21 cellular contexts compared by ENCODE assay signal in the genomic region with DNA sequence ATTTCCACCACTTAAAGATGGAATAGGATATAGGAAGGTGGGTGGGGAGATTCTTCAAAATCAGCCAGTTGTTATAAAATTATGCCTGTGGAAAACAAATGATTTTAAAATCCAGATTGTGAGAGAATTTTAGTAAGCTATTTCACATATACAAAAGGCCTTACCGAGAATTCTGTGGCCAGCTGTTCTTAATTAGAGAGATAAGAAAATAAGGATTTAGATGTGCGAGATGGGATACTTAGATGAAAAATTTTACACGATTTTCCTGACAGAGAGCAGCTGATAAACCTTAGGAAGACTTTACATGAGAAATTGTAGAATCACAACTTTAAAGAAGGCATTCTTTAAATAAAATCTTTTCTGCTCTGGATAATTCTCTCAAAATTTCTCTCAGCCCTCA.
DNase-seq lines count a peak whose midpoint lies in the region; ATAC-seq and TF ChIP-seq lines count a peak whose summit lies in the region.
"Had no signal": no experiment of that assay in that cellular context is flagged by ENCODE, and none has a peak within 500 bp of the region (broad histone marks: within the 10 kb centered on the region; RNA-seq: fewer than 3 reads in every experiment).

No MANE protein-coding gene starts in this region.

- no TSS peak for BruUV-seq in A673 (replicated peaks; lab: Mats Ljungman, UMichigan)

- ATAC-seq in GM19452 (IDR thresholded peaks at IDR 0.05; ENCODE audit: unreplicated experiment) (no peak), left cardiac atrium (no peak)
- ATAC-seq: GM23338 had no signal

- POLR2A ChIA-PET in A673 (lab: Charles Lee; ENCODE audit: low non-redundant PET) = no interaction called here

- H3K9me3 Mint-ChIP-seq in mesothelial cell of epicardium = no peaks in the 10 kb centered on the region
- H3K9me3 Mint-ChIP-seq: GM23338 had no signal

- H3K9ac ChIP-seq in SK-N-MC (ENCODE audit: insufficient read length) = peak overlapping the region; percentile 26

- H3K4me3 Mint-ChIP-seq in mesothelial cell of epicardium = no peak overlapping the region
- H3K4me3 Mint-ChIP-seq: B cell, CD14-positive monocyte, GM23338 had no signal

- CTCF ChIA-PET in A673 (lab: Charles Lee) = no interaction called here

- H3K27me3 ChIP-seq in A673 (replicated peaks; ENCODE audit: insufficient read depth, low read depth, low read length, poor library complexity) = no peaks in the 10 kb centered on the region

- TF ChIP-seq CTCF in A673 (conservative IDR thresholded peaks at IDR 0.05; ENCODE audit: low read depth, low read length) (no peak), mesothelial cell of epicardium (IDR thresholded peaks at IDR 0.05; ENCODE audit: unreplicated experiment) (no peak)

- H3K4me1 Mint-ChIP-seq in mesothelial cell of epicardium = peaks cover 59% of the 10 kb centered on the region
- H3K4me1 Mint-ChIP-seq: B cell, CD14-positive monocyte had no signal

- peak overlapping the region; percentile 82 for H3K27ac Mint-ChIP-seq in mesothelial cell of epicardium
- H3K27ac Mint-ChIP-seq: B cell, CD14-positive monocyte, GM23338 had no signal

- peaks cover 18% of the 10 kb centered on the region for H3K4me1 ChIP-seq in A673 (ENCODE audit: insufficient read depth, low read length, poor library complexity, severe bottlenecking)
- H3K4me1 ChIP-seq: HAP-1 had no signal

- intact Hi-C loops in A673 (cut with micrococcal nuclease; ENCODE audit: unreplicated experiment) (loop anchor here (5.0 kb wide), 1 partner anchor 332 kb away; no protein-coding TSS in a partner anchor), left cardiac atrium (cut with DNase I) (no loop called here)

- no peaks in the 10 kb centered on the region for H3K36me3 ChIP-seq in A673 (ENCODE audit: insufficient read depth, low read length, poor library complexity, severe bottlenecking)
- no peaks in the 10 kb centered on the region for H3K36me3 ChIP-seq in SK-N-MC (ENCODE audit: insufficient read depth, low read length)
- H3K36me3 ChIP-seq: HAP-1 had no signal

- H3K9me3 ChIP-seq in A673 (ENCODE audit: low read depth, low read length, poor library complexity, severe bottlenecking) (no peaks in the 10 kb centered on the region), SK-N-MC (ENCODE audit: low read depth, low read length) (no peaks in the 10 kb centered on the region)
- H3K9me3 ChIP-seq: HAP-1 had no signal

- no peaks in the 10 kb centered on the region for H3K36me3 Mint-ChIP-seq in mesothelial cell of epicardium
- H3K36me3 Mint-ChIP-seq: CD14-positive monocyte had no signal

- H3K27ac ChIP-seq in A673 (ENCODE audit: low read depth, low read length, poor library complexity, severe bottlenecking) (peak overlapping the region; percentile 12), SK-N-MC (peak overlapping the region; percentile 70)
- H3K27ac ChIP-seq: PC-9 had no signal

- no peak overlapping the region for H3K4me3 ChIP-seq in A673 (ENCODE audit: low read depth, low read length, poor library complexity, severe bottlenecking)
- H3K4me3 ChIP-seq in SK-N-MC = peak overlapping the region; percentile 16
- H3K4me3 ChIP-seq: GM23338, HAP-1, PC-9 had no signal

- DNase-seq in A673 (ENCODE audit: low spot score) (no peak), SK-N-MC (ENCODE audit: low read depth, low spot score) (no peak), fibroblast of gingiva (ENCODE audit: low read depth) (peak; percentile 9), mesothelial cell of epicardium (ENCODE audit: low spot score in 2 of 2, unreplicated experiment in 2 of 2) (no peak), dedifferentiated amniotic fluid mesenchymal stem cell (ENCODE audit: extremely low spot score) (no peak), left cardiac atrium (no peak)
- DNase-seq: 8988T, EL, GF-D8, Kasumi-1, NCI-H1694, NCI-H446, NCI-H526 treated with DMSO at 0.1 percent for 48 hours, PC-9, RPMI8226, SHP77 had no signal

- H3K27me3 Mint-ChIP-seq in mesothelial cell of epicardium (ENCODE audit: low read depth) = no peaks in the 10 kb centered on the region
- H3K27me3 Mint-ChIP-seq: B cell had no signal
